In genomic region chr5:151155149-151155776, GRCh38 we compare ENCODE assay signal across 8 cellular contexts. TPM values are rescaled to one million over a fixed set of nuclear protein-coding genes. Genes with fewer than 3 reads are reported as not detected.
DNase-seq lines count a peak whose midpoint lies in the region; ATAC-seq, FAIRE-seq and TF ChIP-seq lines count a peak whose summit lies in the region.

No MANE protein-coding gene starts in this region.

- no peaks in the 10 kb centered on the region for H3K36me3 ChIP-seq in small intestine (ENCODE audit: control insufficient read depth in 2 of 2, insufficient read depth in 2 of 2, low read length in 2 of 2)

- peaks cover 0 to 30% of the 10 kb centered on the region in 2 donors for H3K4me1 ChIP-seq in small intestine (ENCODE audit: control insufficient read depth in 2 of 2, insufficient read depth in 1 of 2, low read depth in 1 of 2, low read length in 1 of 2)

- DNase-seq in GF-D8 (lab: John Stamatoyannopoulos, UW) (peak; percentile 21), HFFc6 (no peak), T-helper 22 cell (ENCODE audit: low read depth) (peak; percentile 57), small intestine (peak; percentile 46), HTR-8/SVneo (ENCODE audit: insufficient read length, low spot score) (no peak), mucosa of gallbladder (ENCODE audit: low spot score) (no peak)
- peak; percentile 31 for DNase-seq in effector CD8-positive, alpha-beta T cell (lab: John Stamatoyannopoulos, UW)

- TF ChIP-seq CTCF in HFFc6 (IDR thresholded peaks at IDR 0.05), result no peak

- peak overlapping the region; percentile 44 to 90 for H3K27ac ChIP-seq in small intestine (ENCODE audit: low read depth in 1 of 2, low read length in 1 of 2)

- H3K9me3 Mint-ChIP-seq in HFFc6, result no peaks in the 10 kb centered on the region

- H3K36me3 Mint-ChIP-seq in HFFc6 (ENCODE audit: low read depth), result peaks cover 31% of the 10 kb centered on the region

- peak overlapping the region; percentile 92 for H3K27ac Mint-ChIP-seq in HFFc6

- H3K4me3 Mint-ChIP-seq in HFFc6, result peak overlapping the region; percentile 97

- H3K27me3 Mint-ChIP-seq in HFFc6 (ENCODE audit: insufficient read depth), result peaks cover 4% of the 10 kb centered on the region

- peak overlapping the region in 1 of 2 donors; percentile 74 for H3K4me3 ChIP-seq in small intestine (ENCODE audit: low read depth in 1 of 2, low read length in 2 of 2)

- ATAC-seq in HG03469 (IDR thresholded peaks at IDR 0.05; ENCODE audit: unreplicated experiment), result no peak

- WGBS in small intestine, 3 donors, result 34 to 58% (median 48%) methylated on average over 9 of the region's 9 CpGs

- H3K9me3 ChIP-seq in small intestine (ENCODE audit: control insufficient read depth, low read depth), result no peaks in the 10 kb centered on the region

- no peaks in the 10 kb centered on the region for H3K27me3 ChIP-seq in small intestine (ENCODE audit: control insufficient read depth in 2 of 2, insufficient read depth in 2 of 2, low read length in 2 of 2)

- FAIRE-seq in small intestine (lab: Jason Lieb, UNC), result no peak
- no peak for FAIRE-seq in HTR-8/SVneo (lab: Jason Lieb, UNC)

- peaks cover 73% of the 10 kb centered on the region for H3K4me1 Mint-ChIP-seq in HFFc6 (ENCODE audit: low read depth)

RNA-seq across cellular contexts. Expression of gene ANXA6, which starts 2.3 kb away (rescaled TPM):
- 100 to 1,000 TPM; 507 to 578 (median 546) TPM for total RNA-seq in HFFc6 (2021; fragmentation: NEBNext Ultra II Directional; extraction: Animal tissue kit (Norgen Biotek cat#: 25700))
- 10 to 100 TPM in 2 of 3 donors, 1 to 10 TPM in 1; 7.2 to 68.2 (median 25.1) TPM for polyA plus RNA-seq in small intestine
- 153 TPM for total RNA-seq in mucosa of gallbladder

Comparison
In these comparisons a context has a peak if more than half of its experiments do, and no peak if none do; other contexts are left out.
1. DNase-seq: peak in GF-D8 (single experiment), T-helper 22 cell (single experiment), effector CD8-positive, alpha-beta T cell (single experiment) and small intestine (single experiment); none in HFFc6 (single experiment), HTR-8/SVneo (single experiment) and mucosa of gallbladder (single experiment).